ENCODE assay signal across 28 cellular contexts in genomic region chr5:55236800-55237199, GRCh38. TPM values are rescaled to one million over a fixed set of nuclear protein-coding genes. Genes with fewer than 3 reads are reported as not detected.
"Had no signal": no experiment of that assay in that cellular context is flagged by ENCODE, and none has a peak within 500 bp of the region (broad histone marks: within the 10 kb centered on the region; RNA-seq: fewer than 3 reads in every experiment).

No MANE protein-coding gene starts in this region.

- H3K36me3 ChIP-seq: heart left ventricle, right lobe of liver, spleen, tibial artery, upper lobe of right lung, vagina had no signal

- H2AFZ ChIP-seq: parathyroid adenoma had no signal

- H3K27ac ChIP-seq: dorsolateral prefrontal cortex, heart left ventricle, parathyroid adenoma, psoas muscle, right lobe of liver, spleen, tibial artery, upper lobe of right lung, vagina had no signal

- H3K79me2 ChIP-seq: parathyroid adenoma had no signal

- H3K9ac ChIP-seq: parathyroid adenoma had no signal

- H3K4me3 ChIP-seq: dorsolateral prefrontal cortex, heart left ventricle, psoas muscle, right lobe of liver, spleen, tibial artery, upper lobe of right lung, vagina had no signal

- DNase-seq: cortex of kidney; dorsolateral prefrontal cortex; effector CD8-positive, alpha-beta T cell; heart left ventricle; hippocampal formation; left colon; left ventricle myocardium superior; mesendoderm; naive thymus-derived CD8-positive, alpha-beta T cell; occipital lobe; psoas muscle; retina; right lobe of liver; spleen; stimulated activated CD4-positive, alpha-beta T cell treated with anti-CD3 and anti-CD28 coated beads, Interleukin-15, amount 100 ng/mL, for 24 hours; stimulated activated CD4-positive, alpha-beta T cell treated with anti-CD3 and anti-CD28 coated beads, Interleukin-1b, Interleukin-23, amount 100 ng/mL, for 48 hours; stimulated activated CD4-positive, alpha-beta T cell treated with anti-CD3 and anti-CD28 coated beads, Interleukin-4, amount 100 ng/mL, for 24 hours; tibial artery; upper lobe of right lung had no signal

- H3K9me3 ChIP-seq: heart left ventricle, psoas muscle, right lobe of liver, spleen, tibial artery, upper lobe of right lung, vagina had no signal

RNA-seq across cellular contexts. Expression of gene CCNO, which starts 3.4 kb away (rescaled TPM):
- total RNA-seq: fibroblast of lung; frontal cortex; left ventricle myocardium superior; lung microvascular endothelial cell; naive thymus-derived CD8-positive, alpha-beta T cell; psoas muscle; skeletal muscle tissue; spleen; temporal lobe; upper lobe of right lung; vagina had no signal
- polyA plus RNA-seq: naive thymus-derived CD8-positive, alpha-beta T cell; psoas muscle had no signal

RNA-seq across cellular contexts. Expression of gene MCIDAS, which starts 9.7 kb away (rescaled TPM):
- total RNA-seq: fibroblast of lung; frontal cortex; glomerular endothelial cell; heart left ventricle; kidney epithelial cell; left ventricle myocardium superior; lung microvascular endothelial cell; naive thymus-derived CD8-positive, alpha-beta T cell; occipital lobe; psoas muscle; right lobe of liver; skeletal muscle tissue; spleen; temporal lobe; upper lobe of right lung; vagina had no signal
- polyA plus RNA-seq: fibroblast of lung; heart left ventricle; naive thymus-derived CD8-positive, alpha-beta T cell; psoas muscle; spleen had no signal
